12 cellular contexts compared by ENCODE assay signal in genomic region chr17:74919440-74920305, GRCh38. TPM values are rescaled to one million over a fixed set of nuclear protein-coding genes. Genes with fewer than 3 reads are reported as not detected.
DNase-seq lines count a peak whose midpoint lies in the region; ATAC-seq and TF ChIP-seq lines count a peak whose summit lies in the region.
"Had no signal": no experiment of that assay in that cellular context is flagged by ENCODE, and none has a peak within 500 bp of the region (broad histone marks: within the 10 kb centered on the region; RNA-seq: fewer than 3 reads in every experiment).

No MANE protein-coding gene starts in this region.

- TF ChIP-seq CTCF in endothelial cell (IDR thresholded peaks at IDR 0.05; ENCODE audit: unreplicated experiment) (no peak), retinal pigment epithelial cell (conservative IDR thresholded peaks at IDR 0.05; ENCODE audit: low read depth, low read length) (peak; percentile 29)

- POLR2A ChIA-PET in activated CD4-positive, alpha-beta T cell treated with anti-CD3 and anti-CD28 coated beads for 36 hours (lab: Charles Lee), result no interaction called here

- H3K36me3 Mint-ChIP-seq in activated CD4-positive, alpha-beta T cell treated with anti-CD3 and anti-CD28 coated beads for 36 hours (ENCODE audit: low read depth), result no peaks in the 10 kb centered on the region
- H3K36me3 Mint-ChIP-seq in endothelial cell (ENCODE audit: low read depth, unreplicated experiment), result no peaks in the 10 kb centered on the region
- H3K36me3 Mint-ChIP-seq: brain had no signal

- H3K4me3 Mint-ChIP-seq in activated CD4-positive, alpha-beta T cell treated with anti-CD3 and anti-CD28 coated beads for 36 hours, result no peak overlapping the region
- no peak overlapping the region for H3K4me3 Mint-ChIP-seq in endothelial cell (ENCODE audit: unreplicated experiment)
- H3K4me3 Mint-ChIP-seq: brain had no signal

- ATAC-seq in activated CD4-positive, alpha-beta T cell treated with anti-CD3 and anti-CD28 coated beads for 36 hours, result no peak
- ATAC-seq in GM19328 (IDR thresholded peaks at IDR 0.05; ENCODE audit: unreplicated experiment), result no peak

- peaks cover 7% of the 10 kb centered on the region for H3K4me1 Mint-ChIP-seq in activated CD4-positive, alpha-beta T cell treated with anti-CD3 and anti-CD28 coated beads for 36 hours
- H3K4me1 Mint-ChIP-seq in endothelial cell (ENCODE audit: unreplicated experiment), result no peaks in the 10 kb centered on the region

- H3K9me3 Mint-ChIP-seq in activated CD4-positive, alpha-beta T cell treated with anti-CD3 and anti-CD28 coated beads for 36 hours (ENCODE audit: low read depth), result no peaks in the 10 kb centered on the region
- H3K9me3 Mint-ChIP-seq in endothelial cell (ENCODE audit: unreplicated experiment), result no peaks in the 10 kb centered on the region
- H3K9me3 Mint-ChIP-seq: brain had no signal

- H3K4me3 ChIP-seq in retinal pigment epithelial cell (ENCODE audit: low read length), result no peak overlapping the region
- H3K4me3 ChIP-seq: heart left ventricle had no signal

- CTCF ChIA-PET in activated CD4-positive, alpha-beta T cell treated with anti-CD3 and anti-CD28 coated beads for 36 hours (lab: Charles Lee), result interaction anchor here (0.6 to 2.5 kb wide), 6 partner anchors 11 to 1788 kb away, joined by 3 to 18 read pairs (median 5); partner anchors contain the start of gene MRPL58

- peak; percentile 38 for DNase-seq in activated CD4-positive, alpha-beta T cell treated with anti-CD3 and anti-CD28 coated beads for 36 hours
- DNase-seq in activated CD4-positive, alpha-beta T cell treated with anti-CD3 and anti-CD28 coated beads for 1 hour, result no peak
- DNase-seq in NCI-H1930 (lab: John Stamatoyannopoulos, UW) (peak; percentile 32 to 35), endothelial cell (ENCODE audit: low spot score) (peak; percentile 40), retinal pigment epithelial cell (ENCODE audit: low read depth) (no peak), NK-92 (lab: John Stamatoyannopoulos, UW; ENCODE audit: unreplicated experiment) (no peak)
- DNase-seq in activated naive CD4-positive, alpha-beta T cell (lab: John Stamatoyannopoulos, UW), result no peak
- DNase-seq: ACHN had no signal

- intact Hi-C loops in activated CD4-positive, alpha-beta T cell treated with anti-CD3 and anti-CD28 coated beads for 36 hours (cut with DNase I, micrococcal nuclease), result no loop called here

- peaks cover 21% of the 10 kb centered on the region for H3K27me3 Mint-ChIP-seq in activated CD4-positive, alpha-beta T cell treated with anti-CD3 and anti-CD28 coated beads for 36 hours
- peaks cover 9% of the 10 kb centered on the region for H3K27me3 Mint-ChIP-seq in endothelial cell (ENCODE audit: unreplicated experiment)

- no peak overlapping the region for H3K27ac Mint-ChIP-seq in activated CD4-positive, alpha-beta T cell treated with anti-CD3 and anti-CD28 coated beads for 36 hours
- no peak overlapping the region for H3K27ac Mint-ChIP-seq in endothelial cell (ENCODE audit: unreplicated experiment)

RNA-seq across cellular contexts. Expression of gene USH1G, which starts 3.4 kb away (rescaled TPM):
- total RNA-seq in activated CD4-positive, alpha-beta T cell treated with anti-CD3 and anti-CD28 coated beads for 36 hours, result not detected
- 0.18 TPM for total RNA-seq in endothelial cell (ENCODE audit: unreplicated experiment)
- total RNA-seq: heart left ventricle, LHCN-M2 had no signal

RNA-seq across cellular contexts. Expression of gene OTOP2, which starts 4.4 kb away (rescaled TPM):
- not detected for total RNA-seq in activated CD4-positive, alpha-beta T cell treated with anti-CD3 and anti-CD28 coated beads for 36 hours
- total RNA-seq in endothelial cell (ENCODE audit: unreplicated experiment), result not detected
- total RNA-seq: heart left ventricle, LHCN-M2 had no signal

RNA-seq across cellular contexts. Expression of gene OTOP3, which starts 16.0 kb away (rescaled TPM):
- not detected for total RNA-seq in activated CD4-positive, alpha-beta T cell treated with anti-CD3 and anti-CD28 coated beads for 36 hours
- total RNA-seq in endothelial cell (ENCODE audit: unreplicated experiment), result not detected
- total RNA-seq: heart left ventricle, LHCN-M2 had no signal

RNA-seq across cellular contexts. Expression of gene FADS6, which starts 26.2 kb away (rescaled TPM):
- total RNA-seq in activated CD4-positive, alpha-beta T cell treated with anti-CD3 and anti-CD28 coated beads for 36 hours, result not detected
- total RNA-seq in endothelial cell (ENCODE audit: unreplicated experiment), result not detected
- total RNA-seq: heart left ventricle, LHCN-M2 had no signal

RNA-seq across cellular contexts. Expression of gene FDXR, which starts 46.9 kb away (rescaled TPM):
- total RNA-seq in activated CD4-positive, alpha-beta T cell treated with anti-CD3 and anti-CD28 coated beads for 36 hours, result 10 to 100 TPM; 19.1 to 21.3 TPM
- 22.1 TPM for total RNA-seq in endothelial cell (ENCODE audit: unreplicated experiment)

Comparison
In these comparisons a context has a peak if more than half of its experiments do, and no peak if none do; other contexts are left out.
1. DNase-seq: peak in activated CD4-positive, alpha-beta T cell treated with anti-CD3 and anti-CD28 coated beads for 36 hours (single experiment), NCI-H1930 (2 of 2) and endothelial cell (single experiment); none in activated CD4-positive, alpha-beta T cell treated with anti-CD3 and anti-CD28 coated beads for 1 hour (single experiment), retinal pigment epithelial cell (single experiment), NK-92 (single experiment) and activated naive CD4-positive, alpha-beta T cell (0 of 4).